10 cellular contexts compared by ENCODE assay signal in genomic region chr18:22872894-22873537, GRCh38.
DNase-seq lines count a peak whose midpoint lies in the region; ATAC-seq lines count a peak whose summit lies in the region.
"Had no signal": no experiment of that assay in that cellular context is flagged by ENCODE, and none has a peak within 500 bp of the region (broad histone marks: within the 10 kb centered on the region; RNA-seq: fewer than 3 reads in every experiment).

No MANE protein-coding gene starts in this region.

- H3K9me3 Mint-ChIP-seq in stimulated activated naive CD8-positive, alpha-beta T cell treated with anti-CD3 and anti-CD28 coated beads, Interleukin-15, Interleukin-2, amounts not matched to agents 100 ng/mL and 50 ng/mL, for 24 hours, result no peaks in the 10 kb centered on the region
- H3K9me3 Mint-ChIP-seq in stimulated activated naive CD8-positive, alpha-beta T cell treated with anti-CD3 and anti-CD28 coated beads, Interleukin-15, amount 100 ng/mL, for 72 hours, result no peaks in the 10 kb centered on the region

- DNase-seq in stimulated activated naive CD8-positive, alpha-beta T cell treated with anti-CD3 and anti-CD28 coated beads, Interleukin-15, amount 100 ng/mL, for 72 hours, result no peak
- peak; percentile 23 for DNase-seq in fibroblast of peridontal ligament (ENCODE audit: extremely low read depth)
- DNase-seq in effector CD4-positive, alpha-beta T cell, result no peak
- no peak for DNase-seq in activated CD8-positive, alpha-beta memory T cell treated with anti-CD3 and anti-CD28 coated beads for 24 hours
- DNase-seq: activated CD4-positive, alpha-beta T cell treated with anti-CD3 and anti-CD28 coated beads for 1 hour; KBM-7 had no signal

- peaks cover 8% of the 10 kb centered on the region for H3K4me1 Mint-ChIP-seq in stimulated activated naive CD8-positive, alpha-beta T cell treated with anti-CD3 and anti-CD28 coated beads, Interleukin-15, Interleukin-2, amounts not matched to agents 100 ng/mL and 50 ng/mL, for 24 hours (ENCODE audit: low read depth)
- H3K4me1 Mint-ChIP-seq in stimulated activated naive CD8-positive, alpha-beta T cell treated with anti-CD3 and anti-CD28 coated beads, Interleukin-15, amount 100 ng/mL, for 72 hours, result peaks cover 7% of the 10 kb centered on the region

- H3K4me3 Mint-ChIP-seq in stimulated activated naive CD8-positive, alpha-beta T cell treated with anti-CD3 and anti-CD28 coated beads, Interleukin-15, Interleukin-2, amounts not matched to agents 100 ng/mL and 50 ng/mL, for 24 hours, result peak overlapping the region; percentile 25
- H3K4me3 Mint-ChIP-seq in stimulated activated naive CD8-positive, alpha-beta T cell treated with anti-CD3 and anti-CD28 coated beads, Interleukin-15, amount 100 ng/mL, for 72 hours, result no peak overlapping the region

- ATAC-seq in stimulated activated naive CD8-positive, alpha-beta T cell treated with anti-CD3 and anti-CD28 coated beads, Interleukin-15, amount 100 ng/mL, for 72 hours, result no peak
- peak; percentile 51 for ATAC-seq in HG03565 (IDR thresholded peaks at IDR 0.05; ENCODE audit: unreplicated experiment)
- ATAC-seq in HG03378 (IDR thresholded peaks at IDR 0.05; ENCODE audit: unreplicated experiment), result no peak
- ATAC-seq in GM21447 (IDR thresholded peaks at IDR 0.05; ENCODE audit: unreplicated experiment), result no peak

- H3K27me3 Mint-ChIP-seq in stimulated activated naive CD8-positive, alpha-beta T cell treated with anti-CD3 and anti-CD28 coated beads, Interleukin-15, Interleukin-2, amounts not matched to agents 100 ng/mL and 50 ng/mL, for 24 hours, result peaks cover 5% of the 10 kb centered on the region
- H3K27me3 Mint-ChIP-seq in stimulated activated naive CD8-positive, alpha-beta T cell treated with anti-CD3 and anti-CD28 coated beads, Interleukin-15, amount 100 ng/mL, for 72 hours, result peaks cover 5% of the 10 kb centered on the region

- peak overlapping the region; percentile 7 for H3K27ac Mint-ChIP-seq in stimulated activated naive CD8-positive, alpha-beta T cell treated with anti-CD3 and anti-CD28 coated beads, Interleukin-15, Interleukin-2, amounts not matched to agents 100 ng/mL and 50 ng/mL, for 24 hours
- H3K27ac Mint-ChIP-seq in stimulated activated naive CD8-positive, alpha-beta T cell treated with anti-CD3 and anti-CD28 coated beads, Interleukin-15, amount 100 ng/mL, for 72 hours, result peak overlapping the region in 1 of 2 donors; percentile 55

- no peaks in the 10 kb centered on the region for H3K36me3 Mint-ChIP-seq in stimulated activated naive CD8-positive, alpha-beta T cell treated with anti-CD3 and anti-CD28 coated beads, Interleukin-15, Interleukin-2, amounts not matched to agents 100 ng/mL and 50 ng/mL, for 24 hours (ENCODE audit: low read depth)
